15 cellular contexts compared by ENCODE assay signal in the genomic region with DNA sequence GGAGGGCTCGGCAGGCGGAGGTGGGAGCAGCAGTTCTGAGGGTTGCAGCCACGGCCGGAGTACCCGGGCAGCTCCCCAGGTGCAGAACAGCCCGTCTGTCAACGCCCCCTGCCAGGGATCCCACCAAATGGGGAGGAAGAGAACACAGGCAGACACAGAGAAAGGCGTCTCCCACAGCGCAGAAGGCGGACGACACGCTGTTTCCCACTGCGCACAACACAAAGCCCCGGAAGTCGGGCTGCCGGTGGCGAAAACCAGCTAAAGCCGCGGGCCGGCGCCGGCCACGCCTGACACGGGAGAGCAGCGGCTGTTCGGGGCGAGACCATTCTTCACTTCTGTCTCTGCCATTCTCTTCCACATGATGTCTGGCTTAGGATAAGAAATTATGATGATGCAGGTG. TPM values are rescaled to one million over a fixed set of nuclear protein-coding genes. Genes with fewer than 3 reads are reported as not detected.
A peak's percentile ranks its signal among the peaks of the same experiment; 100 is the strongest.
DNase-seq lines count a peak whose midpoint lies in the region; ATAC-seq, FAIRE-seq and TF ChIP-seq lines count a peak whose summit lies in the region.
"Had no signal": no experiment of that assay in that cellular context is flagged by ENCODE, and none has a peak within 500 bp of the region (broad histone marks: within the 10 kb centered on the region; RNA-seq: fewer than 3 reads in every experiment).

No MANE protein-coding gene starts in this region.

- POLR2A ChIA-PET in HepG2 (lab: Yijun Ruan, JAX) = interaction anchor here (1.5 kb wide), 1 partner anchor 12 kb away, joined by 4 read pairs; no protein-coding TSS in a partner anchor
- POLR2A ChIA-PET in WTC11 (lab: Charles Lee) = no interaction called here

- 98% methylated on average over 25 of the region's 27 CpGs for WGBS in HepG2 (ENCODE audit: low lambda C conversion rate)
- WGBS in right lobe of liver (ENCODE audit: insufficient coverage, low coverage, low lambda C conversion rate, missing lambda C conversion rate) = 97% methylated on average over 21 of the region's 27 CpGs

- H3K36me3 ChIP-seq in HepG2 (replicated peaks in 1 of 2; ENCODE audit: control insufficient read depth in 1 of 2, insufficient read depth in 2 of 2, low read length in 2 of 2) = peaks cover 12 to 51% of the 10 kb centered on the region in 2 experiments
- peaks cover 0 to 47% (median 22%) of the 10 kb centered on the region in 4 donors for H3K36me3 ChIP-seq in right lobe of liver
- H3K36me3 ChIP-seq in left lung = peaks cover 0 to 76% of the 10 kb centered on the region in 2 donors
- H3K36me3 ChIP-seq in neural progenitor cell = no peaks in the 10 kb centered on the region

- TF ChIP-seq EP300 in HepG2 (IDR thresholded peaks at IDR 0.05; ENCODE audit: low read depth in 2 of 2, low read length in 2 of 2) (no peak), HepG2 (CRISPR knock-in tag; IDR thresholded peaks at IDR 0.05; ENCODE audit: borderline replicate concordance) (no peak)

- H3K4me3 ChIP-seq in HepG2 (replicated peaks in 1 of 3; ENCODE audit: insufficient read depth in 1 of 3, low read depth in 2 of 3, low read length in 3 of 3) = no peak overlapping the region
- H3K4me3 ChIP-seq in right lobe of liver = no peak overlapping the region
- H3K4me3 ChIP-seq in left lung = no peak overlapping the region
- H3K4me3 ChIP-seq in neural progenitor cell = no peak overlapping the region
- H3K4me3 ChIP-seq: ascending aorta, prostate gland had no signal

- no peak for TF ChIP-seq RAD21 in HepG2 (CRISPR knock-in tag; IDR thresholded peaks at IDR 0.05)

- in situ Hi-C loops in HepG2 (cut with HindIII; ENCODE audit: extremely low pct_ligation_motif_present, low pct_unique_long_range_greater_than_20kb) = no loop called here

- BruUV-seq in HepG2 (replicated peaks; lab: Mats Ljungman, UMichigan) = no TSS peak

- H3K4me1 Mint-ChIP-seq in WTC11 = no peaks in the 10 kb centered on the region
- no peaks in the 10 kb centered on the region for H3K4me1 Mint-ChIP-seq in neural progenitor cell

- H2AFZ ChIP-seq in HepG2 (ENCODE audit: low read length) (no peak overlapping the region), neural progenitor cell (replicated peaks) (no peak overlapping the region)

- no peaks in the 10 kb centered on the region for H3K4me1 ChIP-seq in HepG2 (ENCODE audit: insufficient read depth, low read length)
- H3K4me1 ChIP-seq in right lobe of liver = no peaks in the 10 kb centered on the region
- peaks cover 6 to 43% of the 10 kb centered on the region in 2 donors for H3K4me1 ChIP-seq in left lung
- no peaks in the 10 kb centered on the region for H3K4me1 ChIP-seq in neural progenitor cell
- H3K4me1 ChIP-seq: ascending aorta had no signal

- CTCF ChIA-PET in HepG2 (lab: Yijun Ruan, JAX; ENCODE audit: low intra/inter-chr PET ratio, low total read pairs) = no interaction called here
- CTCF ChIA-PET in WTC11 (lab: Charles Lee) = interaction anchor here (0.8 to 1.8 kb wide), 3 partner anchors 45 to 101 kb away, joined by 3 to 5 read pairs (median 3); partner anchors contain the start of gene SPON2

- H3K4me3 Mint-ChIP-seq in WTC11 (no peak overlapping the region), neural progenitor cell (no peak overlapping the region)

- ATAC-seq in HepG2 = no peak
- no peak for ATAC-seq in right lobe of liver
- no peak for ATAC-seq in WTC11
- ATAC-seq in left lung = no peak
- ATAC-seq in HG02798 (IDR thresholded peaks at IDR 0.05; ENCODE audit: poor library complexity, unreplicated experiment) = no peak
- no peak for ATAC-seq in GM19035 (IDR thresholded peaks at IDR 0.05; ENCODE audit: unreplicated experiment)
- ATAC-seq: foreskin keratinocyte had no signal

- 0 out of 2 replicates have a peak overlapping the region, but pooled peaks have one; percentile 42 for H3K27ac Mint-ChIP-seq in WTC11
- no peak overlapping the region for H3K27ac Mint-ChIP-seq in neural progenitor cell

- H3K27ac ChIP-seq in HepG2 (ENCODE audit: extremely low read length, insufficient read depth, low read length) (no peak overlapping the region), right lobe of liver (no peak overlapping the region), left lung (peak overlapping the region; percentile 47 to 69), neural progenitor cell (no peak overlapping the region)
- H3K27ac ChIP-seq: ascending aorta, foreskin keratinocyte had no signal

- no peaks in the 10 kb centered on the region for H3K27me3 Mint-ChIP-seq in WTC11 (ENCODE audit: low read depth)
- H3K27me3 Mint-ChIP-seq in neural progenitor cell (ENCODE audit: insufficient read depth, low read depth) = peaks cover 9% of the 10 kb centered on the region

- intact Hi-C loops in HepG2 (cut with micrococcal nuclease; ENCODE audit: unreplicated experiment) (no loop called here), right lobe of liver (cut with DNase I) (no loop called here), left lung (cut with DNase I) (no loop called here)

- FAIRE-seq in HepG2 (lab: Jason Lieb, UNC) = no peak
- FAIRE-seq: G401.6 had no signal

- no peak for DNase-seq in HepG2 (ENCODE audit: low spot score)
- DNase-seq in right lobe of liver = no peak
- DNase-seq in WTC11 (ENCODE audit: low spot score) = no peak
- no peak for DNase-seq in left lung
- no peak for DNase-seq in LoVo (ENCODE audit: low spot score)
- DNase-seq in neural progenitor cell (ENCODE audit: low spot score) = no peak
- DNase-seq: AML-193, foreskin keratinocyte, midbrain, NCI-H226 had no signal

- no peak overlapping the region for H3K4me2 ChIP-seq in HepG2 (ENCODE audit: low read depth, low read length)
- H3K4me2 ChIP-seq in neural progenitor cell = no peak overlapping the region

- H3K9me3 Mint-ChIP-seq in WTC11 (no peaks in the 10 kb centered on the region), neural progenitor cell (no peaks in the 10 kb centered on the region)

- H3K79me2 ChIP-seq in HepG2 (ENCODE audit: insufficient read depth, low read length) = no peaks in the 10 kb centered on the region
- H3K79me2 ChIP-seq in neural progenitor cell (ENCODE audit: low read depth) = peaks cover 12% of the 10 kb centered on the region

- TF ChIP-seq POLR2A in HepG2 (IDR thresholded peaks at IDR 0.05; ENCODE audit: insufficient read depth in 1 of 2, low read depth in 2 of 2, low read length in 2 of 2) (no peak), right lobe of liver (IDR thresholded peaks at IDR 0.05) (no peak)

- H3K27me3 ChIP-seq in HepG2 (ENCODE audit: control insufficient read depth in 1 of 2, insufficient read depth in 2 of 2, low read length in 2 of 2) (no peaks in the 10 kb centered on the region), right lobe of liver (no peaks in the 10 kb centered on the region), left lung (no peaks in the 10 kb centered on the region), neural progenitor cell (no peaks in the 10 kb centered on the region)
- H3K27me3 ChIP-seq: ascending aorta, foreskin keratinocyte had no signal

- H3F3A ChIP-seq in neural progenitor cell (ENCODE audit: low read depth) = no peaks in the 10 kb centered on the region

- no peak for TF ChIP-seq CTCF in HepG2 (CRISPR knock-in tag; IDR thresholded peaks at IDR 0.05)
- TF ChIP-seq CTCF in right lobe of liver (IDR thresholded peaks at IDR 0.05) = no peak
- TF ChIP-seq CTCF in WTC11 (IDR thresholded peaks at IDR 0.05) = no peak
- no peak for TF ChIP-seq CTCF in left lung (IDR thresholded peaks at IDR 0.05)
- no peak for TF ChIP-seq CTCF in neural progenitor cell (IDR thresholded peaks at IDR 0.05)

- H3K9ac ChIP-seq in HepG2 (ENCODE audit: insufficient read depth, low read depth, low read length) (no peak overlapping the region), neural progenitor cell (no peak overlapping the region)

- H3K36me3 Mint-ChIP-seq in WTC11 = peaks cover 31% of the 10 kb centered on the region
- H3K36me3 Mint-ChIP-seq in neural progenitor cell = peaks cover 23% of the 10 kb centered on the region

- H4K20me1 ChIP-seq in HepG2 (ENCODE audit: insufficient read depth, low read length) (no peaks in the 10 kb centered on the region), neural progenitor cell (ENCODE audit: low read depth) (peaks cover under 1% of the 10 kb centered on the region)

- no peaks in the 10 kb centered on the region for H3K9me3 ChIP-seq in HepG2 (ENCODE audit: low read length)
- H3K9me3 ChIP-seq in right lobe of liver = no peaks in the 10 kb centered on the region
- no peaks in the 10 kb centered on the region for H3K9me3 ChIP-seq in left lung
- H3K9me3 ChIP-seq in neural progenitor cell (ENCODE audit: low read depth) = no peaks in the 10 kb centered on the region
- H3K9me3 ChIP-seq: ascending aorta, prostate gland had no signal

RNA-seq across cellular contexts. Expression of gene CTBP1, which starts 31.6 kb away (rescaled TPM):
- total RNA-seq in HepG2 (2016; rRNA removed; fragmentation: Illumina TruSeq; extraction: Trizol) (106 and 112 TPM in 2 replicates), right lobe of liver (10 to 100 TPM; 74.8 to 85.5 (median 79.4) TPM), WTC11 (2021) (143 to 167 TPM (median 159 TPM) in 3 replicates), left lung (100 to 1,000 TPM; 146 to 167 TPM), neural progenitor cell (ENCODE audit: low replicate concordance) (171 and 243 TPM in 2 replicates)
- total RNA-seq in HepG2 (2016; cell fraction: cytosol; rRNA removed; fragmentation: Illumina TruSeq; extraction: Trizol; ENCODE audit: low read depth) = 119 TPM in 2 replicates
- 83.8 and 121 TPM in 2 replicates for total RNA-seq in HepG2 (2016; cell fraction: insoluble cytoplasmic fraction; rRNA removed; fragmentation: Illumina TruSeq; extraction: Trizol)
- 133 and 173 TPM in 2 replicates for total RNA-seq in HepG2 (2016; cell fraction: membrane; rRNA removed; fragmentation: Illumina TruSeq; extraction: Trizol)
- total RNA-seq in HepG2 (2016; cell fraction: nucleus; rRNA removed; fragmentation: Illumina TruSeq; extraction: Trizol) = 51.5 and 60.9 TPM in 2 replicates
- polyA plus RNA-seq in HepG2 (2011; rRNA removed) = 78.5 and 123 TPM in 2 replicates
- 87.2 and 182 TPM in 2 replicates for polyA plus RNA-seq in HepG2 (2011; cell fraction: cytosol; rRNA removed)
- 489 and 636 TPM in 2 replicates for polyA plus RNA-seq in HepG2 (2011; cell fraction: nucleus; rRNA removed)
- polyA plus RNA-seq in HepG2 (2012) = 69.0 and 92.6 TPM in 2 replicates
- 49.5 and 64.7 TPM in 2 replicates for polyA plus RNA-seq in HepG2 (2016; cell fraction: cytosol; fragmentation: Illumina TruSeq; extraction: Trizol; ENCODE audit: low read depth)
- polyA plus RNA-seq in HepG2 (2016; cell fraction: insoluble cytoplasmic fraction; fragmentation: Illumina TruSeq; extraction: Trizol; ENCODE audit: low read depth) = 101 and 112 TPM in 2 replicates
- polyA plus RNA-seq in HepG2 (2016; cell fraction: membrane; fragmentation: Illumina TruSeq; extraction: Trizol; ENCODE audit: low read depth) = 103 and 116 TPM in 2 replicates
- 152 and 155 TPM in 2 replicates for polyA plus RNA-seq in HepG2 (2016; cell fraction: nucleus; fragmentation: Illumina TruSeq; extraction: Trizol; ENCODE audit: insufficient read depth, low read depth)
- polyA minus RNA-seq in HepG2 (2011; rRNA and poly(A)+ RNA removed; ENCODE audit: low replicate concordance) = 136 and 350 TPM in 2 replicates
- polyA minus RNA-seq in HepG2 (2011; cell fraction: cytosol; rRNA and poly(A)+ RNA removed) = 85.1 and 100 TPM in 2 replicates
- 47.7 and 48.4 TPM in 2 replicates for polyA minus RNA-seq in HepG2 (2011; cell fraction: nucleus; rRNA and poly(A)+ RNA removed)

RNA-seq across cellular contexts. Expression of gene SPON2, which starts 45.0 kb away (rescaled TPM):
- total RNA-seq in HepG2 (2016; rRNA removed; fragmentation: Illumina TruSeq; extraction: Trizol) (12.5 and 17.4 TPM in 2 replicates), right lobe of liver (100 to 1,000 TPM in 3 of 6 experiments, 10 to 100 TPM in 3; 41.9 to 138 (median 99.9) TPM), WTC11 (2021) (4.9 to 6.6 TPM (median 5.3 TPM) in 3 replicates), left lung (10 to 100 TPM; 66.0 to 94.2 TPM), neural progenitor cell (ENCODE audit: low replicate concordance) (2.1 and 9.0 TPM in 2 replicates)
- 4.7 and 5.3 TPM in 2 replicates for total RNA-seq in HepG2 (2016; cell fraction: cytosol; rRNA removed; fragmentation: Illumina TruSeq; extraction: Trizol; ENCODE audit: low read depth)
- 13.2 and 25.5 TPM in 2 replicates for total RNA-seq in HepG2 (2016; cell fraction: insoluble cytoplasmic fraction; rRNA removed; fragmentation: Illumina TruSeq; extraction: Trizol)
- total RNA-seq in HepG2 (2016; cell fraction: membrane; rRNA removed; fragmentation: Illumina TruSeq; extraction: Trizol) = 9.4 and 9.5 TPM in 2 replicates
- 15.0 and 17.4 TPM in 2 replicates for total RNA-seq in HepG2 (2016; cell fraction: nucleus; rRNA removed; fragmentation: Illumina TruSeq; extraction: Trizol)
- 55.2 and 80.8 TPM in 2 replicates for polyA plus RNA-seq in HepG2 (2011; rRNA removed)
- polyA plus RNA-seq in HepG2 (2011; cell fraction: cytosol; rRNA removed) = 34.7 and 69.3 TPM in 2 replicates
- 320 and 335 TPM in 2 replicates for polyA plus RNA-seq in HepG2 (2011; cell fraction: nucleus; rRNA removed)
- 21.8 and 46.8 TPM in 2 replicates for polyA plus RNA-seq in HepG2 (2012)
- polyA plus RNA-seq in HepG2 (2016; cell fraction: cytosol; fragmentation: Illumina TruSeq; extraction: Trizol; ENCODE audit: low read depth) = 3.7 and 4.9 TPM in 2 replicates
- polyA plus RNA-seq in HepG2 (2016; cell fraction: insoluble cytoplasmic fraction; fragmentation: Illumina TruSeq; extraction: Trizol; ENCODE audit: low read depth) = 12.3 and 15.6 TPM in 2 replicates
- 8.6 and 9.0 TPM in 2 replicates for polyA plus RNA-seq in HepG2 (2016; cell fraction: membrane; fragmentation: Illumina TruSeq; extraction: Trizol; ENCODE audit: low read depth)
- polyA plus RNA-seq in HepG2 (2016; cell fraction: nucleus; fragmentation: Illumina TruSeq; extraction: Trizol; ENCODE audit: insufficient read depth, low read depth) = 34.9 and 43.2 TPM in 2 replicates
- polyA minus RNA-seq in HepG2 (2011; rRNA and poly(A)+ RNA removed; ENCODE audit: low replicate concordance) = 0.65 and 46.4 TPM in 2 replicates
- 20.2 and 29.8 TPM in 2 replicates for polyA minus RNA-seq in HepG2 (2011; cell fraction: cytosol; rRNA and poly(A)+ RNA removed)
- 33.9 and 38.4 TPM in 2 replicates for polyA minus RNA-seq in HepG2 (2011; cell fraction: nucleus; rRNA and poly(A)+ RNA removed)

Comparison
In these comparisons a context has a peak if more than half of its experiments do, and no peak if none do; other contexts are left out.
1. H3K27ac ChIP-seq: peak in left lung (2 of 2); none in HepG2 (single experiment), right lobe of liver (0 of 3) and neural progenitor cell (single experiment).